Comparison of ENCODE assay signal across 26 cellular contexts in the genomic region with DNA sequence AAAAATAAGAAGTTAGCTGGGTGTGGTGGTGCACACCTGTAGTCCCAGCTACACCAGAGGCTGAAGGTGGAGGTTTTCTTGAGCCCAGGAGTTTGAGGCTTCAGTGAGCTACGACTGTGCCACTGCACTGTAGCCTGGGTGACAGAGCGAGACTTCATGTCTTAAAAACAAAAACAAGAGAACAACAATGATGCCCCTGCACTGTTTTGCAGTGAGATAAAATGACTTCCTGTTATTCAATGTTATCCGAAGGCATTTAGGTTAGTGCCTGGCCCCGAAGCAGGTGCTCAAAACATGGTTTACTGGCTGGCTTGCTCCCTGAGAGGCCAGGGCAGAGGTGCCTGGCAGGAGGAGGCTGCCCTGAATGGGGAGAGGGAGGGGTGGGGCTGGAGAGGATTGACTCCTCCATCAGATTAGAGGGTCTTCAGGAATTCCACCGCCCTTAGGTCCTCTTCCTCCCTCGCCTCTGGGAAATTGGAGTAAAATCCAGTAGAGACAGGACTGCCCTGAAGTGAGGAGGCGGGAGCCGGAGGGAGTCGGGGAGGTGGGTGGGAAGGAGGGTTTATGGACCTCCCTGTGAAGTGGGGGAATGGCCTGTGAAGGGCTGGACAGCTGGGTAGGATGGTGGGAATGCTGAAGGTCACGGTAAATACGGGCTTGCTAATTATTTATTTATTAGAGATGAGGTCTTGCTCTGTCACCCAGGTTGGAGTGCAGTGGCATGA. TPM values are rescaled to one million over a fixed set of nuclear protein-coding genes. Genes with fewer than 3 reads are reported as not detected.
DNase-seq lines count a peak whose midpoint lies in the region; TF ChIP-seq lines count a peak whose summit lies in the region.
"Had no signal": no experiment of that assay in that cellular context is flagged by ENCODE, and none has a peak within 500 bp of the region (broad histone marks: within the 10 kb centered on the region; RNA-seq: fewer than 3 reads in every experiment).

No MANE protein-coding gene starts in this region.

- H3K4me3 ChIP-seq in Caco-2 (ENCODE audit: low read depth, low read length) (no peak overlapping the region), mucosa of rectum (ENCODE audit: low read length in 2 of 2) (no peak overlapping the region)
- H3K4me3 ChIP-seq: BLaER1 treated with 17β-estradiol and CSF1 and Interleukin-3, amounts not matched to agents 10 nM and 100 nM; upper lobe of right lung had no signal

- H3K4me1 Mint-ChIP-seq in Caco-2 (ENCODE audit: low read depth, unreplicated experiment): peaks cover 51% of the 10 kb centered on the region
- H3K4me1 Mint-ChIP-seq in T-helper 2 cell treated with Interferon-gamma antibody and Interleukin-4, amounts not matched to agents 5 μg/mL and 100 μg/mL, for 36 hours (ENCODE audit: low read depth): peaks cover 22% of the 10 kb centered on the region
- peaks cover 31% of the 10 kb centered on the region for H3K4me1 Mint-ChIP-seq in activated T-cell treated with anti-CD3 and anti-CD28 coated beads, Interleukin-2, amount 50 U/mL, for 24 hours (ENCODE audit: low read depth)

- BruUV-seq in Caco-2 (replicated peaks; lab: Mats Ljungman, UMichigan): no TSS peak

- POLR2A ChIA-PET in Caco-2 (lab: Charles Lee): no interaction called here

- H3K27me3 Mint-ChIP-seq in Caco-2 (ENCODE audit: insufficient read depth, unreplicated experiment): no peaks in the 10 kb centered on the region
- peaks cover 17% of the 10 kb centered on the region for H3K27me3 Mint-ChIP-seq in T-helper 2 cell treated with Interferon-gamma antibody and Interleukin-4, amounts not matched to agents 5 μg/mL and 100 μg/mL, for 36 hours (ENCODE audit: low read depth)
- H3K27me3 Mint-ChIP-seq in activated T-cell treated with anti-CD3 and anti-CD28 coated beads, Interleukin-2, amount 50 U/mL, for 24 hours: peaks cover 33% of the 10 kb centered on the region

- H3K4me3 Mint-ChIP-seq in Caco-2 (ENCODE audit: unreplicated experiment): no peak overlapping the region
- H3K4me3 Mint-ChIP-seq in T-helper 2 cell treated with Interferon-gamma antibody and Interleukin-4, amounts not matched to agents 5 μg/mL and 100 μg/mL, for 36 hours: no peak overlapping the region
- no peak overlapping the region for H3K4me3 Mint-ChIP-seq in activated T-cell treated with anti-CD3 and anti-CD28 coated beads, Interleukin-2, amount 50 U/mL, for 24 hours
- H3K4me3 Mint-ChIP-seq: activated CD4-positive, alpha-beta T cell treated with anti-CD3 and anti-CD28 coated beads, Interleukin-2, amount 10 ng/mL, durations not matched to agents 24 days and 14 days; activated naive CD4-positive, alpha-beta T cell treated with anti-CD3 and anti-CD28 coated beads, Interleukin-2, amount 10 ng/mL, durations not matched to agents 7 days and 5 days had no signal

- no peaks in the 10 kb centered on the region for H3K36me3 ChIP-seq in Caco-2 (ENCODE audit: control insufficient read depth, insufficient read depth, low read length)
- H3K36me3 ChIP-seq in mucosa of rectum (ENCODE audit: control insufficient read depth in 2 of 2, insufficient read depth in 2 of 2, low read length in 2 of 2): no peaks in the 10 kb centered on the region
- H3K36me3 ChIP-seq: BLaER1 treated with 17β-estradiol and CSF1 and Interleukin-3, amounts not matched to agents 10 nM and 100 nM; upper lobe of right lung had no signal

- H3K9me3 ChIP-seq in Caco-2 (no peaks in the 10 kb centered on the region), mucosa of rectum (ENCODE audit: control insufficient read depth in 2 of 2, low read length in 2 of 2) (no peaks in the 10 kb centered on the region)
- H3K9me3 ChIP-seq: BLaER1 treated with 17β-estradiol and CSF1 and Interleukin-3, amounts not matched to agents 10 nM and 100 nM; upper lobe of right lung had no signal

- DNase-seq in Caco-2 (peak in 1 of 2 experiments; percentile 27), DMS53 treated with DMSO at 0.1 percent for 48 hours (lab: John Stamatoyannopoulos, UW; ENCODE audit: unreplicated experiment) (no peak), D341Med (ENCODE audit: low spot score) (no peak)
- no peak for DNase-seq in T-helper 2 cell treated with Interferon-gamma antibody and Interleukin-4, amounts not matched to agents 5 μg/mL and 100 μg/mL, for 36 hours (ENCODE audit: low spot score)
- DNase-seq in activated T-cell treated with anti-CD3 and anti-CD28 coated beads, Interleukin-2, amount 50 U/mL, for 24 hours: no peak
- DNase-seq: activated CD4-positive, alpha-beta T cell treated with anti-CD3 and anti-CD28 coated beads, Interleukin-2, amount 10 ng/mL, durations not matched to agents 24 days and 14 days; activated naive CD4-positive, alpha-beta T cell treated with anti-CD3 and anti-CD28 coated beads, Interleukin-2, amount 10 ng/mL, durations not matched to agents 7 days and 5 days; amniotic stem cell; cortex of kidney; DMS 273 treated with DMSO at 0.1 percent for 48 hours; islet precursor cell; NCI-H2107; NK-92 treated with Interleukin-12 subunit alpha and Interleukin-12 subunit beta, amount 100 ng/mL, for 24 hours had no signal

- intact Hi-C loops in Caco-2 (cut with micrococcal nuclease; ENCODE audit: unreplicated experiment): no loop called here

- no peaks in the 10 kb centered on the region for H3K9me3 Mint-ChIP-seq in Caco-2 (ENCODE audit: unreplicated experiment)
- H3K9me3 Mint-ChIP-seq in T-helper 2 cell treated with Interferon-gamma antibody and Interleukin-4, amounts not matched to agents 5 μg/mL and 100 μg/mL, for 36 hours: no peaks in the 10 kb centered on the region
- H3K9me3 Mint-ChIP-seq in activated T-cell treated with anti-CD3 and anti-CD28 coated beads, Interleukin-2, amount 50 U/mL, for 24 hours: no peaks in the 10 kb centered on the region
- H3K9me3 Mint-ChIP-seq: activated CD4-positive, alpha-beta T cell treated with anti-CD3 and anti-CD28 coated beads, Interleukin-2, amount 10 ng/mL, durations not matched to agents 24 days and 14 days; activated naive CD4-positive, alpha-beta T cell treated with anti-CD3 and anti-CD28 coated beads, Interleukin-2, amount 10 ng/mL, durations not matched to agents 7 days and 5 days had no signal

- no peaks in the 10 kb centered on the region for H3K27me3 ChIP-seq in Caco-2 (replicated peaks; ENCODE audit: control insufficient read depth, insufficient read depth, low read length)
- peaks cover 0 to 3% of the 10 kb centered on the region in 2 donors for H3K27me3 ChIP-seq in mucosa of rectum (ENCODE audit: control insufficient read depth in 2 of 2, insufficient read depth in 2 of 2, low read length in 2 of 2)
- H3K27me3 ChIP-seq: BLaER1 treated with 17β-estradiol and CSF1 and Interleukin-3, amounts not matched to agents 10 nM and 100 nM; upper lobe of right lung had no signal

- peak overlapping the region; percentile 24 to 76 for H3K9ac ChIP-seq in mucosa of rectum (ENCODE audit: low read depth in 1 of 2, low read length in 2 of 2)
- H3K9ac ChIP-seq: BLaER1 treated with 17β-estradiol and CSF1 and Interleukin-3, amounts not matched to agents 10 nM and 100 nM had no signal

- peaks cover 6% of the 10 kb centered on the region for H3K36me3 Mint-ChIP-seq in Caco-2 (ENCODE audit: insufficient read depth, unreplicated experiment)
- H3K36me3 Mint-ChIP-seq in T-helper 2 cell treated with Interferon-gamma antibody and Interleukin-4, amounts not matched to agents 5 μg/mL and 100 μg/mL, for 36 hours (ENCODE audit: low read depth): no peaks in the 10 kb centered on the region
- no peaks in the 10 kb centered on the region for H3K36me3 Mint-ChIP-seq in activated T-cell treated with anti-CD3 and anti-CD28 coated beads, Interleukin-2, amount 50 U/mL, for 24 hours (ENCODE audit: low read depth)
- H3K36me3 Mint-ChIP-seq: activated naive CD4-positive, alpha-beta T cell treated with anti-CD3 and anti-CD28 coated beads, Interleukin-2, amount 10 ng/mL, durations not matched to agents 7 days and 5 days had no signal

- TF ChIP-seq CTCF in 22Rv1 (IDR thresholded peaks at IDR 0.05): no peak
- no peak for TF ChIP-seq CTCF in Caco-2 (IDR thresholded peaks at IDR 0.05; ENCODE audit: insufficient read depth in 1 of 2, low read depth in 1 of 2, low read length in 1 of 2, severe bottlenecking in 1 of 2, unreplicated experiment in 1 of 2)
- no peak for TF ChIP-seq CTCF in VCaP (conservative IDR thresholded peaks at IDR 0.05)

- H3K4me1 ChIP-seq in Caco-2 (peaks cover 40% of the 10 kb centered on the region), mucosa of rectum (ENCODE audit: control insufficient read depth in 2 of 2, insufficient read depth in 2 of 2, low read length in 2 of 2) (peaks cover 49 to 58% of the 10 kb centered on the region in 2 donors)

- 0 out of 2 replicates have a peak overlapping the region, but pooled peaks have one; percentile 57 for H3K27ac ChIP-seq in 22Rv1
- H3K27ac ChIP-seq in VCaP: peak overlapping the region; percentile 100
- H3K27ac ChIP-seq in mucosa of rectum (ENCODE audit: low read depth in 2 of 2, low read length in 2 of 2): peak overlapping the region; percentile 95
- H3K27ac ChIP-seq: BLaER1 treated with 17β-estradiol and CSF1 and Interleukin-3, amounts not matched to agents 10 nM and 100 nM; upper lobe of right lung had no signal

- peak overlapping the region; percentile 84 for H3K27ac Mint-ChIP-seq in Caco-2 (ENCODE audit: unreplicated experiment)
- no peak overlapping the region for H3K27ac Mint-ChIP-seq in T-helper 2 cell treated with Interferon-gamma antibody and Interleukin-4, amounts not matched to agents 5 μg/mL and 100 μg/mL, for 36 hours
- H3K27ac Mint-ChIP-seq in activated T-cell treated with anti-CD3 and anti-CD28 coated beads, Interleukin-2, amount 50 U/mL, for 24 hours: no peak overlapping the region
- H3K27ac Mint-ChIP-seq: activated CD4-positive, alpha-beta T cell treated with anti-CD3 and anti-CD28 coated beads, Interleukin-2, amount 10 ng/mL, durations not matched to agents 24 days and 14 days; activated naive CD4-positive, alpha-beta T cell treated with anti-CD3 and anti-CD28 coated beads, Interleukin-2, amount 10 ng/mL, durations not matched to agents 7 days and 5 days had no signal

- CTCF ChIA-PET in Caco-2 (lab: Charles Lee): interaction anchor here (0.6 kb wide), 1 partner anchor 26 kb away, joined by 4 read pairs; no protein-coding TSS in a partner anchor

RNA-seq across cellular contexts. Expression of gene CLDN4, which starts 6.8 kb away (rescaled TPM):
- 249 TPM in 2 replicates for total RNA-seq in Caco-2 (2022)
- total RNA-seq: activated CD4-positive, alpha-beta T cell treated with anti-CD3 and anti-CD28 coated beads, Interleukin-2, amount 10 ng/mL, durations not matched to agents 24 days and 14 days; skeletal muscle tissue; T-helper 2 cell treated with Interferon-gamma antibody and Interleukin-4, amounts not matched to agents 100 ng/mL and 5 ng/mL, for 36 hours had no signal

RNA-seq across cellular contexts. Expression of gene METTL27, which starts 18.3 kb away (rescaled TPM):
- total RNA-seq in Caco-2 (2022): 1.5 and 1.7 TPM in 2 replicates

RNA-seq across cellular contexts. Expression of gene TMEM270, which starts 36.9 kb away (rescaled TPM):
- not detected in 2 replicates for total RNA-seq in Caco-2 (2022)
- total RNA-seq: activated CD4-positive, alpha-beta T cell treated with anti-CD3 and anti-CD28 coated beads, Interleukin-2, amount 10 ng/mL, durations not matched to agents 24 days and 14 days; bronchial epithelial cell; fibroblast of lung; MCF 10A; NCI-H460; pulmonary artery endothelial cell; RPMI7951; skeletal muscle tissue; T-helper 2 cell treated with Interferon-gamma antibody and Interleukin-4, amounts not matched to agents 100 ng/mL and 5 ng/mL, for 36 hours; upper lobe of right lung had no signal

RNA-seq across cellular contexts. Expression of gene CLDN3, which starts 54.0 kb away (rescaled TPM):
- 19.6 and 21.0 TPM in 2 replicates for total RNA-seq in Caco-2 (2022)
- total RNA-seq: activated CD4-positive, alpha-beta T cell treated with anti-CD3 and anti-CD28 coated beads, Interleukin-2, amount 10 ng/mL, durations not matched to agents 24 days and 14 days; bronchial epithelial cell; fibroblast of lung; MCF 10A; RPMI7951; T-helper 2 cell treated with Interferon-gamma antibody and Interleukin-4, amounts not matched to agents 100 ng/mL and 5 ng/mL, for 36 hours had no signal
